ENCODE assay signal across 1 cellular context in the genomic region with DNA sequence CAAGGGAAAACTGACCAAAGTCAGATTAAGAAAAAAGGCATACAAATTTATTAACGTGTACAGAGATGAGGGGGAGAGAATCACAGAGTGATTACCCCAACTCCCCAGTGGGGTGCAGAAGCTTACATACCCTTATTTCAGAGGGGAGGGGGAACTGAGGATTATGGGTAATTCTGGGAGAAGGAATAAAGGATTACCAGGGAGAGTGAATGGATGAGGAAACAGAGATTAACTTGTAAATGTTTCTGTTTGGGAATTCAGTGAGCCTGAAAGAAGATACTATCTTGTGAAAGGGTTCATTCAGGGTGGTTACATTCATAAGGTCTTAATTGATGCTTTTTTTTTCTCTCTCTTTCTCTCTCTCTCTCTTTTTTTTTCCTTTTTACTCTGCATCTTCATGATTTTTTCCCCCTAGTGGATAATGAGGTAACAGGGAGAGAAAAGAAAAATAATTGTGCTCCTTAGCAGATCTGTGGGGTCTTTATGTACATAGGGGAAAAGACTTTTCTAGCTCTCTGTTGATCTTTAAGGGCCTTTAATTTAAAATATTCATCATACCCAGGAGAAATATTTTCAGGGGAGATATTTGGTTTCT.
TF ChIP-seq lines count a peak whose summit lies in the region.

No MANE protein-coding gene starts in this region.

TF ChIP-seq in H1, 55 proteins besides CTCF, POLR2A, EP300 and RAD21:
- TF ChIP-seq NANOG (IDR thresholded peaks at IDR 0.05; ENCODE audit: insufficient read depth, low read depth, low read length, poor library complexity, severe bottlenecking) (no peak), CHD1 (IDR thresholded peaks at IDR 0.05; ENCODE audit: low read depth, low read length) (no peak), SRF (IDR thresholded peaks at IDR 0.05; ENCODE audit: low read depth, low read length) (no peak), RNF2 (IDR thresholded peaks at IDR 0.05; ENCODE audit: borderline replicate concordance, low read depth, low read length, missing control alignments, poor library complexity, severe bottlenecking) (no peak), KDM5A (IDR thresholded peaks at IDR 0.05; ENCODE audit: low read length) (no peak)
TF ChIP-seq in H1: peak in this region for 0.
